In genomic region chr18:45920367-45920766, GRCh38 we compare ENCODE assay signal across 8 cellular contexts. TPM values are rescaled to one million over a fixed set of nuclear protein-coding genes. Genes with fewer than 3 reads are reported as not detected.
DNase-seq lines count a peak whose midpoint lies in the region; ATAC-seq and TF ChIP-seq lines count a peak whose summit lies in the region.

No MANE protein-coding gene starts in this region.

- no peak for ATAC-seq in T-helper 17 cell
- ATAC-seq in heart right ventricle = peak; percentile 65 to 97 (median 92)
- ATAC-seq in GM18858 (IDR thresholded peaks at IDR 0.05; ENCODE audit: unreplicated experiment) = no peak
- ATAC-seq in GM21390 (IDR thresholded peaks at IDR 0.05; ENCODE audit: unreplicated experiment) = no peak
- no peak for ATAC-seq in HG02973 (IDR thresholded peaks at IDR 0.05; ENCODE audit: unreplicated experiment)

- H3K36me3 ChIP-seq in heart right ventricle = peaks cover 0 to 97% (median 39%) of the 10 kb centered on the region in 9 donors

- 25 to 27% methylated on average over 4 of the region's 4 CpGs for WGBS in heart right ventricle, 2 donors

- no peak overlapping the region for H3K4me3 ChIP-seq in heart right ventricle

- TF ChIP-seq POLR2A in erythroblast (IDR thresholded peaks at IDR 0.05; ENCODE audit: low read length) = no peak

- peak overlapping the region in 1 of 10 donors; percentile 8 for H3K27ac ChIP-seq in heart right ventricle

- no peak for TF ChIP-seq CTCF in heart right ventricle (IDR thresholded peaks at IDR 0.05)

- no peaks in the 10 kb centered on the region for H3K27me3 Mint-ChIP-seq in T-helper 17 cell

- peak overlapping the region; percentile 80 for H3K27ac Mint-ChIP-seq in T-helper 17 cell

- peaks cover 23% of the 10 kb centered on the region for H3K4me1 Mint-ChIP-seq in T-helper 17 cell

- H3K4me3 Mint-ChIP-seq in T-helper 17 cell = no peak overlapping the region

- H3K4me1 ChIP-seq in heart right ventricle = peaks cover 0 to 17% (median 12%) of the 10 kb centered on the region in 9 donors

- H3K36me3 Mint-ChIP-seq in T-helper 17 cell (ENCODE audit: low read depth) = peaks cover 11% of the 10 kb centered on the region

- H3K27me3 ChIP-seq in heart right ventricle = no peaks in the 10 kb centered on the region

- DNase-seq in HT-29 (ENCODE audit: low spot score) (peak; percentile 29), T-helper 17 cell (no peak), heart right ventricle (peak; percentile 83 to 84), superior temporal gyrus (ENCODE audit: extremely low spot score) (peak; percentile 18), erythroblast (lab: John Stamatoyannopoulos, UW) (no peak)

- no peaks in the 10 kb centered on the region for H3K9me3 ChIP-seq in T-helper 17 cell (ENCODE audit: control insufficient read depth, low read length, poor library complexity, severe bottlenecking)
- H3K9me3 ChIP-seq in heart right ventricle = no peaks in the 10 kb centered on the region

- intact Hi-C loops in heart right ventricle (cut with DNase I) = loop anchor here in 2 of 10 donors (10.0 kb wide), 1 partner anchor 154 kb away; the partner anchor contains the start of gene PSTPIP2 (in 2 of the 2)

RNA-seq across cellular contexts. Expression of gene EPG5, which starts 46.8 kb away (rescaled TPM):
- total RNA-seq in HT-29 (2014; rRNA removed; shearing (Covaris generic)) = 4.5 and 6.6 TPM in 2 replicates
- total RNA-seq in T-helper 17 cell = 10 to 100 TPM; 46.6 to 76.5 TPM
- total RNA-seq in heart right ventricle = 10 to 100 TPM; 16.7 to 26.3 (median 21.0) TPM
- 1 to 10 TPM; 6.5 to 6.9 TPM for polyA plus RNA-seq in heart right ventricle

Comparison
In these comparisons a context has a peak if more than half of its experiments do, and no peak if none do; other contexts are left out.
1. DNase-seq: peak in HT-29 (single experiment), heart right ventricle (2 of 2) and superior temporal gyrus (single experiment); none in T-helper 17 cell (0 of 3) and erythroblast (0 of 2).
2. ATAC-seq: peak in heart right ventricle (8 of 8); none in T-helper 17 cell (single experiment), GM18858 (single experiment), GM21390 (single experiment) and HG02973 (single experiment).